Comparison of ENCODE assay signal across 1 cellular context in the genomic region with DNA sequence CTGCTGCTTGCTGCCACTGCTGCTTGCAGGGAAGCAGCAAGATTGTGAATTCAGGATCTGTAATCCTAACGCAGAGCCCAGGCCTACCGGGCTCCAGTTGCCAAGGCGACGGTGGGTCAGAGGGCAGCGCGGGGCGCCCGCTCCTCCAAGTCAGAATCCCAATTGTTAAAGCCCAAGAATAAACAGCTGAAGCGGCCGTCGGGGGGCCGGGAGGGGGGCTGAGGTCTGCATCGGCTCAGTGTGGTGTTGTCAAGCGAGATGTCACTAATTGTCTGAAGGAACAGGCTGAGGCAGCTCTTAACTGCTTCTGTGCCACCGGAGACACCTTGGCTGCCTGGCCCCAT.
TF ChIP-seq lines count a peak whose summit lies in the region.

No MANE protein-coding gene starts in this region.

TF ChIP-seq in HepG2, 621 proteins besides CTCF, POLR2A, EP300 and RAD21:
- no peak for TF ChIP-seq CREM (IDR thresholded peaks at IDR 0.05)
- TF ChIP-seq CREM (CRISPR knock-in tag; IDR thresholded peaks at IDR 0.05) = no peak
- no peak for TF ChIP-seq ZNF883 (CRISPR knock-in tag; IDR thresholded peaks at IDR 0.05; ENCODE audit: not compliant biosample characterization)
- no peak for TF ChIP-seq U2AF1 (optimal IDR thresholded peaks at IDR 0.05; ENCODE audit: low read depth, low read length)
- TF ChIP-seq AGO2 (optimal IDR thresholded peaks at IDR 0.05; ENCODE audit: low read depth, low read length) = peak; percentile 28
- no peak for TF ChIP-seq DDIT3 (CRISPR knock-in tag; IDR thresholded peaks at IDR 0.05)
- no peak for TF ChIP-seq ZNF142 (CRISPR knock-in tag; IDR thresholded peaks at IDR 0.05)
